ENCODE assay signal across 16 cellular contexts in genomic region chr15:68808091-68808490, GRCh38. TPM values are rescaled to one million over a fixed set of nuclear protein-coding genes. Genes with fewer than 3 reads are reported as not detected.
DNase-seq lines count a peak whose midpoint lies in the region; ATAC-seq and TF ChIP-seq lines count a peak whose summit lies in the region.
"Had no signal": no experiment of that assay in that cellular context is flagged by ENCODE, and none has a peak within 500 bp of the region (broad histone marks: within the 10 kb centered on the region; RNA-seq: fewer than 3 reads in every experiment).

No MANE protein-coding gene starts in this region.

- no peak overlapping the region for H3K4me2 ChIP-seq in GM23248 (ENCODE audit: unreplicated experiment)
- no peak overlapping the region for H3K4me2 ChIP-seq in mammary epithelial cell (ENCODE audit: insufficient read depth, low read depth, low read length)

- H3F3A ChIP-seq in GM23248 (ENCODE audit: insufficient read depth): peaks cover 7% of the 10 kb centered on the region

- H3K9me3 ChIP-seq in CD4-positive, CD25-positive, alpha-beta regulatory T cell (ENCODE audit: control insufficient read depth in 2 of 2, low read length in 2 of 2): no peaks in the 10 kb centered on the region
- H3K9me3 ChIP-seq in GM23248 (ENCODE audit: low read depth): no peaks in the 10 kb centered on the region
- H3K9me3 ChIP-seq in psoas muscle: no peaks in the 10 kb centered on the region
- H3K9me3 ChIP-seq in mammary epithelial cell (replicated peaks; ENCODE audit: insufficient read depth, low read length): no peaks in the 10 kb centered on the region
- H3K9me3 ChIP-seq: mucosa of descending colon had no signal

- intact Hi-C loops in head of caudate nucleus (cut with DNase I): no loop called here
- intact Hi-C loops in psoas muscle (cut with DNase I): no loop called here
- intact Hi-C loops in mammary epithelial cell (cut with micrococcal nuclease): no loop called here

- peak overlapping the region in 2 of 4 donors; percentile 10 to 63 for H3K4me3 Mint-ChIP-seq in CD4-positive, CD25-positive, alpha-beta regulatory T cell
- H3K4me3 Mint-ChIP-seq: activated CD4-positive, alpha-beta T cell treated with anti-CD3 and anti-CD28 coated beads, Interleukin-2, amount 10 ng/mL, durations not matched to agents 7 days and 5 days had no signal

- dilution Hi-C loops in mammary epithelial cell (cut with HindIII; ENCODE audit: low sequenced_read_pairs): no loop called here

- ATAC-seq in CD4-positive, CD25-positive, alpha-beta regulatory T cell (ENCODE audit: low read depth in 2 of 2): no peak
- ATAC-seq in psoas muscle: peak in 3 of 4 donors; percentile 47 to 82 (median 67)
- ATAC-seq: mucosa of descending colon had no signal

- H3K27me3 ChIP-seq in CD4-positive, CD25-positive, alpha-beta regulatory T cell (ENCODE audit: control insufficient read depth, insufficient read depth, low read length): no peaks in the 10 kb centered on the region
- H3K27me3 ChIP-seq in GM23248 (replicated peaks; ENCODE audit: insufficient read depth) (no peaks in the 10 kb centered on the region), psoas muscle (ENCODE audit: insufficient read depth in 3 of 3, low read length in 2 of 3) (no peaks in the 10 kb centered on the region), mammary epithelial cell (ENCODE audit: insufficient read depth, low read length) (no peaks in the 10 kb centered on the region)

- peak overlapping the region in 2 of 3 donors; percentile 78 to 89 for H3K27ac Mint-ChIP-seq in CD4-positive, CD25-positive, alpha-beta regulatory T cell

- no peak for DNase-seq in CD4-positive, CD25-positive, alpha-beta regulatory T cell
- DNase-seq in GM23248 (peak; percentile 16), head of caudate nucleus (peak in 23 of 42 donors; percentile 38 to 88 (median 59)), psoas muscle (no peak), mammary epithelial cell (no peak), NCI-H187 (lab: John Stamatoyannopoulos, UW) (no peak), NCI-H2227 (lab: John Stamatoyannopoulos, UW; ENCODE audit: unreplicated experiment) (no peak)
- DNase-seq: activated CD4-positive, alpha-beta T cell treated with anti-CD3 and anti-CD28 coated beads, Interleukin-2, amount 10 ng/mL, durations not matched to agents 7 days and 5 days; anterior cingulate cortex; Karpas-422; kidney; mucosa of descending colon; NCI-H1436 treated with DMSO at 0.1 percent for 48 hours; SHP77 treated with DMSO at 0.1 percent for 48 hours; T1000 had no signal

- H3K9me3 Mint-ChIP-seq in CD4-positive, CD25-positive, alpha-beta regulatory T cell: no peaks in the 10 kb centered on the region
- H3K9me3 Mint-ChIP-seq: activated CD4-positive, alpha-beta T cell treated with anti-CD3 and anti-CD28 coated beads, Interleukin-2, amount 10 ng/mL, durations not matched to agents 7 days and 5 days had no signal

- H3K4me3 ChIP-seq in CD4-positive, CD25-positive, alpha-beta regulatory T cell (ENCODE audit: low read depth, low read length): no peak overlapping the region
- H3K4me3 ChIP-seq in GM23248 (no peak overlapping the region), psoas muscle (no peak overlapping the region), mammary epithelial cell (replicated peaks in 1 of 3; ENCODE audit: insufficient read depth in 1 of 3, low read depth in 2 of 3, low read length in 3 of 3) (no peak overlapping the region)
- H3K4me3 ChIP-seq: mucosa of descending colon had no signal

- no peaks in the 10 kb centered on the region for H3K9me2 ChIP-seq in GM23248 (ENCODE audit: insufficient read depth)

- 2 to 16% methylated on average over 2 of the region's 2 CpGs for WGBS in GM23248 (ENCODE audit: low coverage in 1 of 2, low lambda C conversion rate in 2 of 2, missing lambda C conversion rate in 2 of 2), 2 experiments
- WGBS in psoas muscle, 3 donors: 14 to 49% (median 22%) methylated on average over 2 of the region's 2 CpGs
- WGBS in mammary epithelial cell (ENCODE audit: low coverage, missing lambda C conversion rate): 44% methylated on average over 2 of the region's 2 CpGs

- H3K79me2 ChIP-seq in GM23248 (ENCODE audit: insufficient read depth) (peaks cover 100% of the 10 kb centered on the region), mammary epithelial cell (ENCODE audit: insufficient read depth, low read length) (peaks cover 97% of the 10 kb centered on the region)

- H2AFZ ChIP-seq in GM23248: no peak overlapping the region
- no peak overlapping the region for H2AFZ ChIP-seq in mammary epithelial cell (ENCODE audit: low read depth, low read length)
- H2AFZ ChIP-seq: parathyroid adenoma had no signal

- H3K4me1 Mint-ChIP-seq in CD4-positive, CD25-positive, alpha-beta regulatory T cell: peaks cover 16 to 94% (median 72%) of the 10 kb centered on the region in 4 donors

- H3K36me3 ChIP-seq in CD4-positive, CD25-positive, alpha-beta regulatory T cell (ENCODE audit: control insufficient read depth, insufficient read depth, low read length): peaks cover 16% of the 10 kb centered on the region
- H3K36me3 ChIP-seq in GM23248 (ENCODE audit: low read depth) (no peaks in the 10 kb centered on the region), psoas muscle (ENCODE audit: insufficient read depth in 1 of 2, low read depth in 1 of 2) (no peaks in the 10 kb centered on the region), mammary epithelial cell (ENCODE audit: insufficient read depth, low read length) (no peaks in the 10 kb centered on the region)

- H3K9ac ChIP-seq in GM23248 (no peak overlapping the region), mammary epithelial cell (ENCODE audit: insufficient read depth, low read length) (no peak overlapping the region)
- H3K9ac ChIP-seq: parathyroid adenoma had no signal

- H3K27me3 Mint-ChIP-seq in CD4-positive, CD25-positive, alpha-beta regulatory T cell: no peaks in the 10 kb centered on the region
- H3K27me3 Mint-ChIP-seq: activated CD4-positive, alpha-beta T cell treated with anti-CD3 and anti-CD28 coated beads, Interleukin-2, amount 10 ng/mL, durations not matched to agents 7 days and 5 days had no signal

- H4K20me1 ChIP-seq in GM23248 (ENCODE audit: insufficient read depth): peaks cover 4% of the 10 kb centered on the region
- H4K20me1 ChIP-seq in mammary epithelial cell (ENCODE audit: insufficient read depth, low read length): no peaks in the 10 kb centered on the region

- BruUV-seq in mammary epithelial cell (replicated peaks; lab: Mats Ljungman, UMichigan): no TSS peak

- H3K36me3 Mint-ChIP-seq in CD4-positive, CD25-positive, alpha-beta regulatory T cell: peaks cover 34% of the 10 kb centered on the region

- TF ChIP-seq CTCF in psoas muscle (IDR thresholded peaks at IDR 0.05) (no peak), mammary epithelial cell (conservative IDR thresholded peaks at IDR 0.05 in 1 of 2, IDR thresholded peaks at IDR 0.05 in 1 of 2; ENCODE audit: extremely low read depth in 1 of 2, insufficient read depth in 1 of 2, low read depth in 1 of 2, low read length in 2 of 2) (no peak)

- in situ Hi-C loops in GM23248 (cut with MboI): no loop called here
- in situ Hi-C loops in mammary epithelial cell (cut with MboI; ENCODE audit: low sequenced_read_pairs in 2 of 2): no loop called here

- no peak overlapping the region for H3K27ac ChIP-seq in CD4-positive, CD25-positive, alpha-beta regulatory T cell (ENCODE audit: insufficient read depth, low read length, poor library complexity, severe bottlenecking)
- H3K27ac ChIP-seq in GM23248 (no peak overlapping the region), psoas muscle (no peak overlapping the region), mammary epithelial cell (ENCODE audit: insufficient read depth, low read depth, low read length) (no peak overlapping the region)
- H3K27ac ChIP-seq: parathyroid adenoma had no signal

- peaks cover 36% of the 10 kb centered on the region for H3K4me1 ChIP-seq in CD4-positive, CD25-positive, alpha-beta regulatory T cell (ENCODE audit: control insufficient read depth, insufficient read depth, low read length, poor library complexity, severe bottlenecking)
- H3K4me1 ChIP-seq in GM23248 (ENCODE audit: insufficient read depth): peaks cover 15% of the 10 kb centered on the region
- H3K4me1 ChIP-seq in psoas muscle: peaks cover 52% of the 10 kb centered on the region
- H3K4me1 ChIP-seq in mammary epithelial cell (ENCODE audit: insufficient read depth, low read length): peaks cover 8% of the 10 kb centered on the region

- CTCF ChIA-PET in mammary epithelial cell (lab: Charles Lee; ENCODE audit: low non-redundant PET): no interaction called here

RNA-seq across cellular contexts. Expression of gene ANP32A, which starts 12.6 kb away (rescaled TPM):
- 89.4 TPM for total RNA-seq in CD4-positive, CD25-positive, alpha-beta regulatory T cell
- 100 to 1,000 TPM in 1 of 4 donors, 10 to 100 TPM in 3; 71.4 to 104 (median 88.0) TPM for polyA plus RNA-seq in CD4-positive, CD25-positive, alpha-beta regulatory T cell
- total RNA-seq in GM23248 (2014; rRNA removed; shearing (Covaris generic)): 40.1 and 40.3 TPM in 2 replicates
- polyA plus RNA-seq in GM23248 (2016; fragmentation: Nextera tagmentation; extraction: Ambion mirVana) (69.7 and 70.0 TPM in 2 replicates), psoas muscle (10 to 100 TPM; 79.4 to 98.2 (median 89.6) TPM), mammary epithelial cell (52.0 TPM)
- total RNA-seq in psoas muscle (10 to 100 TPM; 56.7 to 89.2 (median 83.3) TPM), mammary epithelial cell (100 to 1,000 TPM in 1 of 2 donors, 10 to 100 TPM in 1; 42.5 to 109 TPM)
- 37.7 TPM for polyA minus RNA-seq in mammary epithelial cell

Comparison
In these comparisons a context has a peak if more than half of its experiments do, and no peak if none do; other contexts are left out.
1. ATAC-seq: peak in psoas muscle (3 of 4); none in CD4-positive, CD25-positive, alpha-beta regulatory T cell (0 of 2).
2. DNase-seq: peak in GM23248 (single experiment) and head of caudate nucleus (23 of 42); none in CD4-positive, CD25-positive, alpha-beta regulatory T cell (0 of 3), psoas muscle (0 of 2), mammary epithelial cell (single experiment), NCI-H187 (0 of 2) and NCI-H2227 (single experiment).